In the genomic region with DNA sequence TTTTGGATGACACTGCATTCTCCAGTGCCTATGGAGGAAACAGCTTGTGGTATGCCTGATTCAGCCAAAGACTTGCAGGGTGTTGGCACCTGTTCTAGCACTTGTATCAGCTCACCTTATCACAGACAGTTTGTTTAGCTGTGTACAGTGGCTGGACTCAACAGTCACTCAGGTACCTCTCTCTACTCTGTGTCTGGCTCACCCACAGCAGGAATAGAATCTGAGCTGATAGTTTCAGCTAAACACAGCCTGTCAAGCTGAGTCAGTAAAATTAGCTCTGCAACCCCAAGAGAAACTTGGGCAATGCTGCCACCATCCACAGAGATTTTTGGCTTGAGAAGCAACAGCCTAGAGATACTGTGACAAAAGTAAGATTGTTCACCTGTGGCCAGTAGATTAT, we compare ENCODE assay signal across 23 cellular contexts.
"Had no signal": no experiment of that assay in that cellular context is flagged by ENCODE, and none has a peak within 500 bp of the region (broad histone marks: within the 10 kb centered on the region; RNA-seq: fewer than 3 reads in every experiment).

No MANE protein-coding gene starts in this region.

- DNase-seq: dermis blood vessel endothelial cell; dorsolateral prefrontal cortex; effector CD4-positive, alpha-beta T cell; effector memory CD4-positive, alpha-beta T cell; erythroblast; esophagus squamous epithelium; foreskin fibroblast; foreskin melanocyte; gastrocnemius medialis; glutamatergic neuron; head of caudate nucleus; heart right ventricle; hypothalamus; immature natural killer cell; islet precursor cell; kidney; kidney glomerular epithelial cell; left lung; lower lobe of right lung; mesenchymal stem cell; mucosa of descending colon; naive B cell had no signal

- ATAC-seq: esophagus mucosa, gastrocnemius medialis, left lung, lower lobe of right lung, mucosa of descending colon had no signal
